8 cellular contexts compared by ENCODE assay signal in genomic region chr11:57336111-57336666, GRCh38. TPM values are rescaled to one million over a fixed set of nuclear protein-coding genes. Genes with fewer than 3 reads are reported as not detected.
DNase-seq lines count a peak whose midpoint lies in the region; ATAC-seq, FAIRE-seq and TF ChIP-seq lines count a peak whose summit lies in the region.

No MANE protein-coding gene starts in this region.

- no peaks in the 10 kb centered on the region for H3K27me3 ChIP-seq in lower lobe of right lung (ENCODE audit: low read depth)
- H3K27me3 ChIP-seq in upper lobe of left lung = no peaks in the 10 kb centered on the region

- peak in 1 of 4 donors; percentile 3 for TF ChIP-seq POLR2A in upper lobe of left lung (IDR thresholded peaks at IDR 0.05)

- H3K4me3 ChIP-seq in lower lobe of right lung = peak overlapping the region; percentile 93
- peak overlapping the region; percentile 83 to 97 (median 94) for H3K4me3 ChIP-seq in upper lobe of left lung

- TF ChIP-seq CTCF in lower lobe of right lung (IDR thresholded peaks at IDR 0.05) (no peak), upper lobe of left lung (IDR thresholded peaks at IDR 0.05) (no peak)

- H3K4me1 ChIP-seq in lower lobe of right lung = peaks cover 20% of the 10 kb centered on the region
- H3K4me1 ChIP-seq in upper lobe of left lung = peaks cover 15 to 26% (median 18%) of the 10 kb centered on the region in 4 donors

- H3K9me3 ChIP-seq in lower lobe of right lung (no peaks in the 10 kb centered on the region), upper lobe of left lung (no peaks in the 10 kb centered on the region)

- intact Hi-C loops in lower lobe of right lung (cut with DNase I) = no loop called here

- ATAC-seq in HG03521 (IDR thresholded peaks at IDR 0.05; ENCODE audit: unreplicated experiment) = peak; percentile 1
- peak; percentile 2 to 13 for ATAC-seq in lower lobe of right lung
- peak in 1 of 2 donors; percentile 1 for ATAC-seq in upper lobe of left lung (ENCODE audit: low FRiP score in 2 of 2)
- no peak for ATAC-seq in HG02642 (IDR thresholded peaks at IDR 0.05; ENCODE audit: poor library complexity, unreplicated experiment)

- no peak for FAIRE-seq in RCC 7860 (lab: Jason Lieb, UNC)

- no peak for TF ChIP-seq EP300 in upper lobe of left lung (IDR thresholded peaks at IDR 0.05)

- H3K36me3 ChIP-seq in lower lobe of right lung (peaks cover 28% of the 10 kb centered on the region), upper lobe of left lung (peaks cover 9 to 29% (median 18%) of the 10 kb centered on the region in 4 donors)

- DNase-seq in AML-193 (lab: John Stamatoyannopoulos, UW) (peak; percentile 25 to 44), amniotic epithelial cell (ENCODE audit: low read depth) (peak; percentile 84), lower lobe of right lung (no peak), upper lobe of left lung (no peak), RCC 7860 (ENCODE audit: low spot score) (no peak), NCI-H2029 (lab: John Stamatoyannopoulos, UW) (no peak)

- peak overlapping the region; percentile 91 for H3K27ac ChIP-seq in lower lobe of right lung
- H3K27ac ChIP-seq in upper lobe of left lung = peak overlapping the region; percentile 93 to 98 (median 94)

- 25% methylated on average over 12 of the region's 12 CpGs for WGBS in upper lobe of left lung, 2 donors

RNA-seq across cellular contexts. Expression of gene SSRP1, which starts 0.5 kb away (rescaled TPM):
- total RNA-seq in lower lobe of right lung (62.2 TPM), upper lobe of left lung (10 to 100 TPM; 48.2 to 89.6 (median 65.5) TPM)

RNA-seq across cellular contexts. Expression of gene P2RX3, which starts 2.0 kb away (rescaled TPM):
- total RNA-seq in lower lobe of right lung (not detected), upper lobe of left lung (not detected)

RNA-seq across cellular contexts. Expression of gene TNKS1BP1, which starts 11.4 kb away (rescaled TPM):
- total RNA-seq in lower lobe of right lung (147 TPM), upper lobe of left lung (100 to 1,000 TPM; 120 to 322 (median 184) TPM)

RNA-seq across cellular contexts. Expression of gene PRG3, which starts 44.8 kb away (rescaled TPM):
- not detected for total RNA-seq in lower lobe of right lung
- not detected for total RNA-seq in upper lobe of left lung

RNA-seq across cellular contexts. Expression of gene PRG2, which starts 54.3 kb away (rescaled TPM):
- not detected for total RNA-seq in lower lobe of right lung
- 1 to 10 TPM in 3 of 6 donors, under 1 TPM in 1, not detected in 2; 0.30 to 2.6 (median 1.6) TPM for total RNA-seq in upper lobe of left lung

Comparison
In these comparisons a context has a peak if more than half of its experiments do, and no peak if none do; other contexts are left out.
1. DNase-seq: peak in AML-193 (2 of 2) and amniotic epithelial cell (single experiment); none in lower lobe of right lung (single experiment), upper lobe of left lung (0 of 2), RCC 7860 (single experiment) and NCI-H2029 (single experiment).